Comparison of ENCODE assay signal across 12 cellular contexts in genomic region chr19:50777830-50778303, GRCh38. TPM values are rescaled to one million over a fixed set of nuclear protein-coding genes. Genes with fewer than 3 reads are reported as not detected.
DNase-seq lines count a peak whose midpoint lies in the region; ATAC-seq and TF ChIP-seq lines count a peak whose summit lies in the region.
"Had no signal": no experiment of that assay in that cellular context is flagged by ENCODE, and none has a peak within 500 bp of the region (broad histone marks: within the 10 kb centered on the region; RNA-seq: fewer than 3 reads in every experiment).

No MANE protein-coding gene starts in this region.

- no peaks in the 10 kb centered on the region for H3K23me2 ChIP-seq in H9 (ENCODE audit: insufficient read length, low read depth, low read length, poor library complexity, severe bottlenecking)

- peaks cover 100% of the 10 kb centered on the region for H3K27me3 Mint-ChIP-seq in H9 (ENCODE audit: low read depth)
- H3K27me3 Mint-ChIP-seq in immature natural killer cell (ENCODE audit: low read depth in 3 of 3) = peaks cover 9 to 37% (median 14%) of the 10 kb centered on the region in 3 donors

- H4K8ac ChIP-seq in H9 (replicated peaks; ENCODE audit: insufficient read length, low read depth, low read length) = no peak overlapping the region
- no peak overlapping the region for H4K8ac ChIP-seq in mesenchymal stem cell (ENCODE audit: low read length)

- H3T11ph ChIP-seq in H9 (ENCODE audit: low read length) = no peak overlapping the region

- H3K18ac ChIP-seq in H9 (ENCODE audit: insufficient read length, low read depth, low read length) (no peak overlapping the region), mesenchymal stem cell (ENCODE audit: low read depth in 1 of 2, low read length in 2 of 2) (no peak overlapping the region)

- H3K9ac ChIP-seq in BLaER1 = no peak overlapping the region
- no peak overlapping the region for H3K9ac ChIP-seq in H9 (ENCODE audit: extremely low read depth, insufficient read length, low read length)
- H3K9ac ChIP-seq in SK-N-MC (ENCODE audit: insufficient read length) = no peak overlapping the region
- H3K9ac ChIP-seq in iPS-18a (ENCODE audit: low read length) = no peak overlapping the region
- H3K9ac ChIP-seq in mesenchymal stem cell (ENCODE audit: low read length) = no peak overlapping the region

- H3K4me1 Mint-ChIP-seq in H9 (peaks cover 14 to 27% of the 10 kb centered on the region in 2 experiments), immature natural killer cell (no peaks in the 10 kb centered on the region)

- peaks cover 2 to 8% of the 10 kb centered on the region in 2 experiments; a peak in 4 of 5 replicates for H3K9me3 Mint-ChIP-seq in H9
- no peaks in the 10 kb centered on the region for H3K9me3 Mint-ChIP-seq in immature natural killer cell

- H3K36me3 ChIP-seq in BLaER1 (no peaks in the 10 kb centered on the region), SK-N-MC (ENCODE audit: insufficient read depth, low read length) (no peaks in the 10 kb centered on the region), iPS-18a (ENCODE audit: control insufficient read depth, low read depth, low read length) (no peaks in the 10 kb centered on the region), mesenchymal stem cell (ENCODE audit: control insufficient read depth in 1 of 2, insufficient read depth in 2 of 2, low read depth in 1 of 2, low read length in 2 of 2) (no peaks in the 10 kb centered on the region)
- H3K36me3 ChIP-seq: stomach had no signal

- H3K4me3 ChIP-seq in BLaER1 (0 out of 2 replicates have a peak overlapping the region, but pooled peaks have one; percentile 25), SK-N-MC (peak overlapping the region; percentile 70), iPS-18a (ENCODE audit: low read length) (peak overlapping the region; percentile 30), mesenchymal stem cell (ENCODE audit: insufficient read depth in 1 of 2, low read depth in 1 of 2, low read length in 2 of 2) (no peak overlapping the region)
- H3K4me3 ChIP-seq: stomach had no signal

- H3K4me2 ChIP-seq in BLaER1 (peak overlapping the region; percentile 89), H9 (ENCODE audit: insufficient read depth, insufficient read length, low read length) (peak overlapping the region; percentile 58), mesenchymal stem cell (ENCODE audit: low read length, poor library complexity, severe bottlenecking) (no peak overlapping the region)

- peaks cover 48% of the 10 kb centered on the region for H3K4me1 ChIP-seq in BLaER1
- H3K4me1 ChIP-seq in H9 (ENCODE audit: insufficient read depth, low read length) = peaks cover 2% of the 10 kb centered on the region; the same call in 1 of the 2 replicates
- peaks cover 5% of the 10 kb centered on the region for H3K4me1 ChIP-seq in iPS-18a (ENCODE audit: control insufficient read depth, low read depth, low read length)
- no peaks in the 10 kb centered on the region for H3K4me1 ChIP-seq in mesenchymal stem cell (ENCODE audit: control insufficient read depth, insufficient read depth, low read depth, low read length)
- H3K4me1 ChIP-seq: stomach had no signal

- H2AFZ ChIP-seq in H9 (ENCODE audit: low read length) (no peak overlapping the region), mesenchymal stem cell (ENCODE audit: low read depth, low read length) (no peak overlapping the region)

- peak overlapping the region; percentile 19 to 72; a peak in 3 of 5 replicates for H3K4me3 Mint-ChIP-seq in H9
- H3K4me3 Mint-ChIP-seq in immature natural killer cell = no peak overlapping the region

- H2BK120ac ChIP-seq in H9 (ENCODE audit: low read depth, low read length, poor library complexity, severe bottlenecking) (no peak overlapping the region), mesenchymal stem cell (ENCODE audit: low read depth, low read length) (no peak overlapping the region)

- H3K36me3 Mint-ChIP-seq in H9 (ENCODE audit: insufficient read depth in 1 of 3, low read depth in 3 of 3) = no peaks in the 10 kb centered on the region
- no peaks in the 10 kb centered on the region for H3K36me3 Mint-ChIP-seq in immature natural killer cell

- H3K14ac ChIP-seq in H9 (ENCODE audit: insufficient read depth, low read length) = no peak overlapping the region
- no peak overlapping the region for H3K14ac ChIP-seq in mesenchymal stem cell (ENCODE audit: low read length in 2 of 2)

- no CpG with 5 or more reads among the region's 30 CpGs for WGBS in H9 (ENCODE audit: extremely low coverage, insufficient read length, low lambda C conversion rate)
- WGBS in mesenchymal stem cell = 48% methylated on average over 30 of the region's 30 CpGs

- no peak overlapping the region for H2BK5ac ChIP-seq in H9 (ENCODE audit: insufficient read length, low read length)
- H2BK5ac ChIP-seq in mesenchymal stem cell (ENCODE audit: low read depth, low read length, poor library complexity, severe bottlenecking) = no peak overlapping the region

- peak; percentile 79 for DNase-seq in H9
- peak; percentile 93 for DNase-seq in SK-N-MC (ENCODE audit: low read depth, low spot score)
- no peak for DNase-seq in cerebellum (ENCODE audit: low spot score)
- no peak for DNase-seq in immature natural killer cell
- no peak for DNase-seq in mesenchymal stem cell
- DNase-seq: CD4-positive, alpha-beta memory T cell; NCI-H526 treated with DMSO at 0.1 percent for 48 hours; stomach had no signal

- H3K27ac Mint-ChIP-seq in H9 = no peak overlapping the region
- H3K27ac Mint-ChIP-seq in immature natural killer cell = no peak overlapping the region

- H2BK15ac ChIP-seq in H9 (ENCODE audit: low read depth, low read length) (no peak overlapping the region), mesenchymal stem cell (ENCODE audit: low read depth, poor library complexity, severe bottlenecking) (no peak overlapping the region)

- H3K27me3 ChIP-seq in BLaER1 = peaks cover 87% of the 10 kb centered on the region
- peaks cover 17% of the 10 kb centered on the region; the same call in 1 of the 2 replicates for H3K27me3 ChIP-seq in H9 (ENCODE audit: insufficient read depth, low read length)
- peaks cover 80% of the 10 kb centered on the region for H3K27me3 ChIP-seq in iPS-18a (ENCODE audit: control insufficient read depth, insufficient read depth, low read length)
- H3K27me3 ChIP-seq in mesenchymal stem cell (ENCODE audit: control insufficient read depth in 1 of 2, insufficient read depth in 1 of 2, low read length in 2 of 2) = peaks cover 0 to 62% of the 10 kb centered on the region in 2 experiments

- H3K27ac ChIP-seq in BLaER1 (no peak overlapping the region), H9 (ENCODE audit: insufficient read length, low read depth, low read length) (no peak overlapping the region), SK-N-MC (peak overlapping the region; percentile 59; the same call in 1 of the 2 replicates), iPS-18a (ENCODE audit: low read length) (no peak overlapping the region), mesenchymal stem cell (ENCODE audit: low read length, poor library complexity, severe bottlenecking) (no peak overlapping the region)
- H3K27ac ChIP-seq: stomach had no signal

- no peaks in the 10 kb centered on the region for H3K79me1 ChIP-seq in H9 (ENCODE audit: insufficient read depth, low read depth, low read length, poor library complexity, severe bottlenecking)
- no peaks in the 10 kb centered on the region for H3K79me1 ChIP-seq in mesenchymal stem cell (replicated peaks; ENCODE audit: low read length, poor library complexity, severe bottlenecking)

- H3K4ac ChIP-seq in H9 (ENCODE audit: low read depth, low read length) = no peak overlapping the region
- H3K4ac ChIP-seq in mesenchymal stem cell (ENCODE audit: low read depth in 1 of 2, low read length in 2 of 2) = no peak overlapping the region

- no peak overlapping the region for H2BK20ac ChIP-seq in H9 (ENCODE audit: low read depth, low read length, poor library complexity, severe bottlenecking)

- H3K9me3 ChIP-seq in BLaER1 (0 out of 2 replicates have a peak, but pooled peaks cover 6% of the 10 kb centered on the region), H9 (ENCODE audit: control insufficient read depth, low read depth, low read length) (no peaks in the 10 kb centered on the region), SK-N-MC (ENCODE audit: low read depth, low read length) (no peaks in the 10 kb centered on the region), iPS-18a (ENCODE audit: control insufficient read depth, low read depth, low read length) (no peaks in the 10 kb centered on the region), mesenchymal stem cell (ENCODE audit: control insufficient read depth, low read length) (peaks cover 5% of the 10 kb centered on the region)

- peaks cover 60% of the 10 kb centered on the region for H4K20me1 ChIP-seq in BLaER1
- no peaks in the 10 kb centered on the region for H4K20me1 ChIP-seq in H9 (ENCODE audit: control insufficient read depth, insufficient read depth, insufficient read length)

- H3K79me2 ChIP-seq in H9 (ENCODE audit: insufficient read depth, low read length) = no peaks in the 10 kb centered on the region

- H3K23ac ChIP-seq in H9 (ENCODE audit: insufficient read length, low read depth, low read length) (no peak overlapping the region), mesenchymal stem cell (ENCODE audit: low read length in 2 of 2) (peak overlapping the region in 1 of 2 experiments; percentile 59)

- H2AK5ac ChIP-seq in H9 (ENCODE audit: insufficient read length, low read length) (no peak overlapping the region), mesenchymal stem cell (ENCODE audit: low read length, severe bottlenecking) (no peak overlapping the region)

- no peak overlapping the region for H3K56ac ChIP-seq in H9 (ENCODE audit: insufficient read length, low read depth, low read length)

- no peak for ATAC-seq in HG02678 (IDR thresholded peaks at IDR 0.05; ENCODE audit: unreplicated experiment)

- no peak overlapping the region for H4K5ac ChIP-seq in H9 (ENCODE audit: insufficient read length, low read depth, low read length)

- no peak for TF ChIP-seq CTCF in H9 (conservative IDR thresholded peaks at IDR 0.05)

- no peak overlapping the region for H4K91ac ChIP-seq in H9 (ENCODE audit: insufficient read length, low read depth, low read length)
- H4K91ac ChIP-seq in mesenchymal stem cell (ENCODE audit: low read length) = no peak overlapping the region

- H2BK12ac ChIP-seq in H9 (ENCODE audit: insufficient read length, low read depth, low read length) (no peak overlapping the region), mesenchymal stem cell (ENCODE audit: low read length in 2 of 2) (no peak overlapping the region)

RNA-seq across cellular contexts. Expression of gene GPR32, which starts 7.6 kb away (rescaled TPM):
- total RNA-seq in H9 (2021) (not detected in 2 replicates), cerebellum (not detected)
- polyA plus RNA-seq in immature natural killer cell = not detected
- not detected for polyA plus RNA-seq in mesenchymal stem cell (2013, experiment 1 of 2)
- polyA plus RNA-seq in mesenchymal stem cell (2013, experiment 2 of 2) = not detected
- total RNA-seq: CD4-positive, alpha-beta memory T cell; chondrocyte; stomach had no signal
- polyA plus RNA-seq: CD4-positive, alpha-beta memory T cell; stomach had no signal

RNA-seq across cellular contexts. Expression of gene ACP4, which starts 12.3 kb away (rescaled TPM):
- not detected in 2 replicates for total RNA-seq in H9 (2021)
- total RNA-seq in cerebellum = not detected
- not detected for polyA plus RNA-seq in immature natural killer cell
- polyA plus RNA-seq in mesenchymal stem cell (2013, experiment 1 of 2) = not detected
- polyA plus RNA-seq in mesenchymal stem cell (2013, experiment 2 of 2) = not detected
- total RNA-seq: CD4-positive, alpha-beta memory T cell; chondrocyte; stomach had no signal
- polyA plus RNA-seq: CD4-positive, alpha-beta memory T cell; stomach had no signal

RNA-seq across cellular contexts. Expression of gene KLK1, which starts 45.7 kb away (rescaled TPM):
- 2.1 and 2.3 TPM in 2 replicates for total RNA-seq in H9 (2021)
- not detected for total RNA-seq in cerebellum
- polyA plus RNA-seq in immature natural killer cell = not detected
- polyA plus RNA-seq in mesenchymal stem cell (2013, experiment 1 of 2) = 0.32 TPM
- 0.11 TPM for polyA plus RNA-seq in mesenchymal stem cell (2013, experiment 2 of 2)
- total RNA-seq: CD4-positive, alpha-beta memory T cell; chondrocyte had no signal
- polyA plus RNA-seq: CD4-positive, alpha-beta memory T cell had no signal

RNA-seq across cellular contexts. Expression of gene CLEC11A, which starts 54.7 kb away (rescaled TPM):
- total RNA-seq in H9 (2021) (3.8 and 3.9 TPM in 2 replicates), cerebellum (4.4 TPM)
- polyA plus RNA-seq in immature natural killer cell = 1 to 10 TPM; 1.4 to 4.6 (median 4.2) TPM
- polyA plus RNA-seq in mesenchymal stem cell (2013, experiment 1 of 2) = 2.0 TPM
- polyA plus RNA-seq in mesenchymal stem cell (2013, experiment 2 of 2) = 2.5 TPM

RNA-seq across cellular contexts. Expression of gene KLK15, which starts 55.5 kb away (rescaled TPM):
- total RNA-seq in H9 (2021) = not detected in 2 replicates
- not detected for total RNA-seq in cerebellum
- not detected for polyA plus RNA-seq in immature natural killer cell
- not detected for polyA plus RNA-seq in mesenchymal stem cell (2013, experiment 1 of 2)
- not detected for polyA plus RNA-seq in mesenchymal stem cell (2013, experiment 2 of 2)
- total RNA-seq: CD4-positive, alpha-beta memory T cell; chondrocyte; stomach had no signal
- polyA plus RNA-seq: CD4-positive, alpha-beta memory T cell; stomach had no signal

Comparison
In these comparisons a context has a peak if more than half of its experiments do, and no peak if none do; other contexts are left out.
1. H3K4me3 ChIP-seq: peak in BLaER1 (single experiment), SK-N-MC (single experiment) and iPS-18a (single experiment); none in mesenchymal stem cell (0 of 2).
2. DNase-seq: peak in H9 (single experiment) and SK-N-MC (single experiment); none in cerebellum (single experiment), immature natural killer cell (0 of 3) and mesenchymal stem cell (single experiment).
3. H3K4me3 Mint-ChIP-seq: peak in H9 (2 of 2); none in immature natural killer cell (0 of 5).